Comparison of ENCODE assay signal across 18 cellular contexts in the genomic region with DNA sequence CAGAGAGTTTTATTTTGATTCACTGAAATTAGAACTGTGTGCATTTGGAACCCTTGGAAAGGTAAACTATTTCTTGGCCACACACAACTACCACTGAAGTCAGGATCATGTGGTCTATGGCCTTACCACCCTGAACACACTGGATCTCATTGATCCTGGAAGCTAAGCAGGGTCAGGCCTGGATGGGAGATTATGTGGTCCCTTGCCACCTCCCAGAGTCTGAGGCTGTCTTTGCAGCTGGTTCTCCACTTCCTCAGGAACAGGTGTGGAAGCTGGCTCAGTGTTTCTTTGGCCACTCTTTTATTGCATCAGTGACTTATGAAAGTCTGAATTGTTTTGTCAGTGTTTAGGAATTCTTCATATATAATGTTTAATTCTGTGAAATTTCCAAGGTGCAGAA.
DNase-seq lines count a peak whose midpoint lies in the region; TF ChIP-seq lines count a peak whose summit lies in the region.
"Had no signal": no experiment of that assay in that cellular context is flagged by ENCODE, and none has a peak within 500 bp of the region (broad histone marks: within the 10 kb centered on the region; RNA-seq: fewer than 3 reads in every experiment).

No MANE protein-coding gene starts in this region.

- no peaks in the 10 kb centered on the region for H3K9me3 Mint-ChIP-seq in MCF 10A (ENCODE audit: unreplicated experiment)
- H3K9me3 Mint-ChIP-seq: memory B cell had no signal

- no peak for TF ChIP-seq EP300 in tibial nerve (IDR thresholded peaks at IDR 0.05)

- H3K27me3 ChIP-seq in breast epithelium: no peaks in the 10 kb centered on the region
- H3K27me3 ChIP-seq in mammary epithelial cell (ENCODE audit: insufficient read depth, low read length): no peaks in the 10 kb centered on the region
- no peaks in the 10 kb centered on the region for H3K27me3 ChIP-seq in tibial nerve
- H3K27me3 ChIP-seq: spleen had no signal

- peaks cover 48% of the 10 kb centered on the region for H3K4me1 Mint-ChIP-seq in MCF 10A (ENCODE audit: insufficient read depth, unreplicated experiment)
- H3K4me1 Mint-ChIP-seq: memory B cell had no signal

- no peak overlapping the region for H3K4me3 ChIP-seq in breast epithelium
- H3K4me3 ChIP-seq in mammary epithelial cell (replicated peaks in 1 of 3; ENCODE audit: insufficient read depth in 1 of 3, low read depth in 2 of 3, low read length in 3 of 3): no peak overlapping the region
- H3K4me3 ChIP-seq in tibial nerve: no peak overlapping the region
- H3K4me3 ChIP-seq: PC-9, spleen had no signal

- H3K27me3 Mint-ChIP-seq in MCF 10A (ENCODE audit: insufficient read depth, unreplicated experiment): no peaks in the 10 kb centered on the region

- CTCF ChIA-PET in MCF 10A (lab: Yijun Ruan, JAX): interaction anchor here (0.6 to 2.8 kb wide), 4 partner anchors 138 to 165 kb away, joined by 3 to 13 read pairs (median 3); no protein-coding TSS in a partner anchor
- CTCF ChIA-PET in mammary epithelial cell (lab: Charles Lee; ENCODE audit: low non-redundant PET): interaction anchor here (0.7 kb wide), 1 partner anchor 197 kb away, joined by 3 read pairs; no protein-coding TSS in a partner anchor

- POLR2A ChIA-PET in MCF 10A (lab: Yijun Ruan, JAX): interaction anchor here (1.6 kb wide), 1 partner anchor 165 kb away, joined by 5 read pairs; no protein-coding TSS in a partner anchor

- H3K27ac Mint-ChIP-seq in MCF 10A (ENCODE audit: low read depth, unreplicated experiment): peak overlapping the region; percentile 9
- H3K27ac Mint-ChIP-seq: activated CD4-positive, alpha-beta T cell treated with anti-CD3 and anti-CD28 coated beads for 36 hours; memory B cell had no signal

- H3K4me1 ChIP-seq in breast epithelium (no peaks in the 10 kb centered on the region), mammary epithelial cell (ENCODE audit: insufficient read depth, low read length) (peaks cover 16% of the 10 kb centered on the region), tibial nerve (peaks cover 0 to 8% (median 0%) of the 10 kb centered on the region in 4 donors)

- H3K36me3 ChIP-seq in breast epithelium: no peaks in the 10 kb centered on the region
- H3K36me3 ChIP-seq in mammary epithelial cell (ENCODE audit: insufficient read depth, low read length): no peaks in the 10 kb centered on the region
- H3K36me3 ChIP-seq in tibial nerve: peaks cover 0 to 8% (median 0%) of the 10 kb centered on the region in 3 donors

- intact Hi-C loops in MCF 10A (cut with micrococcal nuclease): loop anchor here (1.0 to 5.0 kb wide), 4 partner anchors 17 to 306 kb away; a partner anchor contains a TSS
- intact Hi-C loops in breast epithelium (cut with DNase I; ENCODE audit: low total_unique reads): no loop called here
- intact Hi-C loops in mammary epithelial cell (cut with micrococcal nuclease): loop anchor here (1.0 to 5.0 kb wide), 6 partner anchors 45 to 453 kb away; a partner anchor contains a TSS

- BruUV-seq in MCF 10A (replicated peaks; lab: Mats Ljungman, UMichigan) (no TSS peak), mammary epithelial cell (replicated peaks; lab: Mats Ljungman, UMichigan) (no TSS peak)

- H3K36me3 Mint-ChIP-seq in MCF 10A (ENCODE audit: insufficient read depth, unreplicated experiment): peaks cover 10% of the 10 kb centered on the region
- H3K36me3 Mint-ChIP-seq: memory B cell had no signal

- in situ Hi-C loops in mammary epithelial cell (cut with MboI; ENCODE audit: low sequenced_read_pairs in 2 of 2): loop anchor here in 1 of 2 donors (10.0 kb wide), 1 partner anchor 163 kb away; no protein-coding TSS in a partner anchor

- no peaks in the 10 kb centered on the region for H4K20me1 ChIP-seq in mammary epithelial cell (ENCODE audit: insufficient read depth, low read length)

- H3K9ac ChIP-seq in mammary epithelial cell (ENCODE audit: insufficient read depth, low read length): no peak overlapping the region

- dilution Hi-C loops in mammary epithelial cell (cut with HindIII; ENCODE audit: low sequenced_read_pairs): no loop called here

- H3K9me3 ChIP-seq in breast epithelium: no peaks in the 10 kb centered on the region
- no peaks in the 10 kb centered on the region for H3K9me3 ChIP-seq in mammary epithelial cell (replicated peaks; ENCODE audit: insufficient read depth, low read length)
- H3K9me3 ChIP-seq in tibial nerve: no peaks in the 10 kb centered on the region
- H3K9me3 ChIP-seq: spleen had no signal

- no peak overlapping the region for H2AFZ ChIP-seq in mammary epithelial cell (ENCODE audit: low read depth, low read length)
- H2AFZ ChIP-seq: PC-9 had no signal

- TF ChIP-seq POLR2A in breast epithelium (IDR thresholded peaks at IDR 0.05): no peak
- TF ChIP-seq POLR2A in tibial nerve (IDR thresholded peaks at IDR 0.05): no peak

- no peak overlapping the region for H3K4me2 ChIP-seq in mammary epithelial cell (ENCODE audit: insufficient read depth, low read depth, low read length)
- H3K4me2 ChIP-seq: PC-9 had no signal

- H3K4me3 Mint-ChIP-seq in MCF 10A (ENCODE audit: unreplicated experiment): no peak overlapping the region
- H3K4me3 Mint-ChIP-seq: activated CD4-positive, alpha-beta T cell treated with anti-CD3 and anti-CD28 coated beads for 36 hours; memory B cell had no signal

- TF ChIP-seq CTCF in MCF 10A (IDR thresholded peaks at IDR 0.05; ENCODE audit: unreplicated experiment): no peak
- no peak for TF ChIP-seq CTCF in breast epithelium (IDR thresholded peaks at IDR 0.05)
- TF ChIP-seq CTCF in mammary epithelial cell (conservative IDR thresholded peaks at IDR 0.05 in 1 of 2, IDR thresholded peaks at IDR 0.05 in 1 of 2; ENCODE audit: extremely low read depth in 1 of 2, insufficient read depth in 1 of 2, low read depth in 1 of 2, low read length in 2 of 2): peak; percentile 23 to 55
- TF ChIP-seq CTCF in tibial nerve (IDR thresholded peaks at IDR 0.05): peak in 2 of 5 experiments; percentile 8 to 14

- DNase-seq in MCF 10A (ENCODE audit: unreplicated experiment) (peak; percentile 71), breast epithelium (ENCODE audit: low spot score in 2 of 2) (no peak), mammary epithelial cell (peak; percentile 23), kidney tubule cell (ENCODE audit: low spot score) (peak; percentile 35), NCI-H2107 treated with DMSO at 0.1 percent for 48 hours (lab: John Stamatoyannopoulos, UW; ENCODE audit: unreplicated experiment) (no peak), midbrain (lab: John Stamatoyannopoulos, UW) (no peak), tibial nerve (ENCODE audit: low spot score in 2 of 2) (no peak), NK-92 (lab: John Stamatoyannopoulos, UW; ENCODE audit: unreplicated experiment) (no peak)
- DNase-seq: ACHN; activated CD4-positive, alpha-beta T cell treated with anti-CD3 and anti-CD28 coated beads for 36 hours; activated T-cell treated with anti-CD3 and anti-CD28 coated beads for 4 hours; COR-L47; erythroblast; Kasumi-1; NCI-H2171; PC-9; spleen had no signal

- H3K27ac ChIP-seq in breast epithelium (no peak overlapping the region), mammary epithelial cell (ENCODE audit: insufficient read depth, low read depth, low read length) (no peak overlapping the region), tibial nerve (no peak overlapping the region)
- H3K27ac ChIP-seq: PC-9, spleen had no signal

- no peaks in the 10 kb centered on the region for H3K79me2 ChIP-seq in mammary epithelial cell (ENCODE audit: insufficient read depth, low read length)

Comparison
In these comparisons a context has a peak if more than half of its experiments do, and no peak if none do; other contexts are left out.
1. DNase-seq: peak in MCF 10A (single experiment), mammary epithelial cell (single experiment) and kidney tubule cell (single experiment); none in breast epithelium (0 of 2), NCI-H2107 treated with DMSO at 0.1 percent for 48 hours (single experiment), midbrain (single experiment), tibial nerve (0 of 2) and NK-92 (single experiment).
2. CTCF ChIP-seq: peak in mammary epithelial cell (2 of 2); none in MCF 10A (single experiment) and breast epithelium (0 of 3).